8 cellular contexts compared by ENCODE assay signal in the genomic region with DNA sequence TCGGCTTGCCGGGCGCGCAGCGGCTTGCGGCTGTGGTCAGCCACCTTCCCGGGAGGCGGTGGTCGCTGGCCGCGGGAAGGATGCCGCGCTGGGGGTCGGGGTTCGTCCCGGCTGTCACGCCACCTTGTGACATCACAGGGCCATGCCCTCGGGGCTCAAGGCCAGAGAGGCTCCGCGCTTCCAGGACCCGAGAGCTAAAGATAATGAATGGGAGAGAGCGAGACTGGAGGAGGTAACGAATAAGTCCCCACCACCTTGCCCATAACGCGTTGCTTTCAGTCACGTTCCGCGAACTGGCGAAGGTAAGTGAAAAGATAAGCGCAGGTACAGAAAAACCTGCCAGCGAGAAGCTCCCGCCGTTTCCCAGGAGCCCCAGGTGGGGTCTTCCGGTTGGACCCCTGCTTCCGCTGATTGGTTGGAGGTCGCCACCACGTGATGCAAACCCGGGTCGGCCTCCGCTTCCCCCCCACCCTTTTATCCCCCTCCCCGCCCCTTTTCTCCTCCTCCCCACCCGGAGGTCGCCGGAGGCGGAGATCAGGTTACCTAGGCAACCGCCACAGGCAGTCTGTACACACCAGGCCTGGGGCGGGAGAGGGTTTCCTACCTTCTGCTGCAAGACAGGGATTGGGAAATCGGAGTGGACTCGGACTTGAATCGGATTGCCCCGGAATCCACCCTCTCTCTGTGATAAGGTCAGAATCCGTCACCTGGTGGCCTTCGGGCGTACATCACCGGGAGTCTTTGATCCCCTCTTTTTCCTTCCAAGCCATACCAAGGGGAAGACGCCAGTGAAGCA. TPM values are rescaled to one million over a fixed set of nuclear protein-coding genes. Genes with fewer than 3 reads are reported as not detected.
DNase-seq lines count a peak whose midpoint lies in the region; ATAC-seq and TF ChIP-seq lines count a peak whose summit lies in the region.

LRRC9 (plus strand) TSS at position 563 of the 796 bp plus-strand sequence.

- H3K9me3 ChIP-seq in MG63 (no peaks in the 10 kb centered on the region), esophagus muscularis mucosa (no peaks in the 10 kb centered on the region), muscle layer of colon (ENCODE audit: low read length) (no peaks in the 10 kb centered on the region), tibial artery (no peaks in the 10 kb centered on the region)

- CTCF ChIA-PET in WTC11 (lab: Charles Lee) = interaction anchor here (0.6 to 1.2 kb wide), 12 partner anchors 9 to 412 kb away, joined by 3 to 9 read pairs (median 4); partner anchors contain the start of genes CCDC175 and RTN1

- intact Hi-C loops in esophagus muscularis mucosa (cut with DNase I) = no loop called here
- intact Hi-C loops in tibial artery (cut with DNase I; ENCODE audit: low total_unique reads) = no loop called here

- peak within 1 kb of the TSS; percentile 98 for H3K27ac Mint-ChIP-seq in WTC11

- H3K4me1 ChIP-seq in esophagus muscularis mucosa (peaks cover 6 to 15% (median 13%) of the 10 kb centered on the region in 4 donors), muscle layer of colon (ENCODE audit: insufficient read depth, low read length) (no peaks in the 10 kb centered on the region), tibial artery (peaks cover 0 to 13% (median 8%) of the 10 kb centered on the region in 4 donors)

- no peak for TF ChIP-seq POLR2A in esophagus muscularis mucosa (IDR thresholded peaks at IDR 0.05; ENCODE audit: low read depth)

- peaks cover under 1% of the 10 kb centered on the region; the same call in 1 of the 2 replicates for H3K9me3 Mint-ChIP-seq in WTC11

- H3K36me3 Mint-ChIP-seq in WTC11 = peaks cover 13% of the 10 kb centered on the region

- peak; percentile 92 for ATAC-seq in WTC11
- no peak for ATAC-seq in GM19328 (IDR thresholded peaks at IDR 0.05; ENCODE audit: unreplicated experiment)
- no peak for ATAC-seq in GM18502 (IDR thresholded peaks at IDR 0.05; ENCODE audit: poor library complexity, unreplicated experiment)

- no peak for TF ChIP-seq CTCF in WTC11 (IDR thresholded peaks at IDR 0.05)
- no peak for TF ChIP-seq CTCF in esophagus muscularis mucosa (IDR thresholded peaks at IDR 0.05)
- no peak for TF ChIP-seq CTCF in tibial artery (IDR thresholded peaks at IDR 0.05)

- H3K4me3 ChIP-seq in GM08714 (ENCODE audit: low read length) (peak within 1 kb of the TSS; percentile 30), MG63 (peak within 1 kb of the TSS; percentile 37), esophagus muscularis mucosa (peak within 1 kb of the TSS; percentile 42 to 53 (median 46)), muscle layer of colon (ENCODE audit: low read depth in 1 of 2, low read length in 2 of 2) (peak within 1 kb of the TSS; percentile 39 to 56), tibial artery (peak within 1 kb of the TSS; percentile 41 to 57)

- H3K36me3 ChIP-seq in MG63 = no peaks in the 10 kb centered on the region
- no peaks in the 10 kb centered on the region for H3K36me3 ChIP-seq in esophagus muscularis mucosa
- no peaks in the 10 kb centered on the region for H3K36me3 ChIP-seq in muscle layer of colon (ENCODE audit: insufficient read depth, low read length)
- no peaks in the 10 kb centered on the region for H3K36me3 ChIP-seq in tibial artery

- H3K27me3 Mint-ChIP-seq in WTC11 (ENCODE audit: low read depth) = no peaks in the 10 kb centered on the region

- H3K9ac ChIP-seq in muscle layer of colon (ENCODE audit: low read length) = no peak within 1 kb of the TSS

- no peak within 1 kb of the TSS for H3K27ac ChIP-seq in esophagus muscularis mucosa (replicated peaks in 1 of 4)
- no peak within 1 kb of the TSS for H3K27ac ChIP-seq in muscle layer of colon (ENCODE audit: low read depth, low read length)
- H3K27ac ChIP-seq in tibial artery = no peak within 1 kb of the TSS

- 20% methylated on average over 30 of the region's 56 CpGs for WGBS in esophagus muscularis mucosa

- peaks cover 10% of the 10 kb centered on the region for H3K4me1 Mint-ChIP-seq in WTC11

- DNase-seq in MG63 (peak; percentile 2), WTC11 (ENCODE audit: low spot score) (peak; percentile 96), esophagus muscularis mucosa (ENCODE audit: extremely low spot score) (no peak), tibial artery (no peak)

- TF ChIP-seq EP300 in esophagus muscularis mucosa (IDR thresholded peaks at IDR 0.05) = no peak

- no peaks in the 10 kb centered on the region for H3K27me3 ChIP-seq in MG63
- H3K27me3 ChIP-seq in esophagus muscularis mucosa = peaks cover 0 to 38% (median 8%) of the 10 kb centered on the region in 4 donors
- peaks cover 9 to 10% of the 10 kb centered on the region in 2 donors for H3K27me3 ChIP-seq in muscle layer of colon (ENCODE audit: control insufficient read depth in 1 of 2, insufficient read depth in 2 of 2, low read length in 2 of 2)
- H3K27me3 ChIP-seq in tibial artery = peaks cover 0 to 6% of the 10 kb centered on the region in 2 donors

- POLR2A ChIA-PET in WTC11 (lab: Charles Lee) = interaction anchor here (1.0 kb wide), 1 partner anchor 22 kb away, joined by 3 read pairs; no protein-coding TSS in a partner anchor

- H3K4me3 Mint-ChIP-seq in WTC11 = peak within 1 kb of the TSS; percentile 87

TF ChIP-seq in WTC11, 78 proteins besides CTCF, POLR2A, EP300 and RAD21 (continues in another document):
- no peak for TF ChIP-seq TCF7 (CRISPR knock-in tag; IDR thresholded peaks at IDR 0.05; ENCODE audit: low read depth)
- TF ChIP-seq MXD4 (CRISPR knock-in tag; IDR thresholded peaks at IDR 0.05; ENCODE audit: borderline replicate concordance) = no peak
- no peak for TF ChIP-seq GRHL2 (CRISPR knock-in tag; IDR thresholded peaks at IDR 0.05; ENCODE audit: insufficient replicate concordance, severe bottlenecking)
- TF ChIP-seq ZNF219 (CRISPR knock-in tag; IDR thresholded peaks at IDR 0.05; ENCODE audit: borderline replicate concordance) = no peak
- TF ChIP-seq TEAD4 (CRISPR knock-in tag; IDR thresholded peaks at IDR 0.05) = no peak
- TF ChIP-seq, protein P1, sequence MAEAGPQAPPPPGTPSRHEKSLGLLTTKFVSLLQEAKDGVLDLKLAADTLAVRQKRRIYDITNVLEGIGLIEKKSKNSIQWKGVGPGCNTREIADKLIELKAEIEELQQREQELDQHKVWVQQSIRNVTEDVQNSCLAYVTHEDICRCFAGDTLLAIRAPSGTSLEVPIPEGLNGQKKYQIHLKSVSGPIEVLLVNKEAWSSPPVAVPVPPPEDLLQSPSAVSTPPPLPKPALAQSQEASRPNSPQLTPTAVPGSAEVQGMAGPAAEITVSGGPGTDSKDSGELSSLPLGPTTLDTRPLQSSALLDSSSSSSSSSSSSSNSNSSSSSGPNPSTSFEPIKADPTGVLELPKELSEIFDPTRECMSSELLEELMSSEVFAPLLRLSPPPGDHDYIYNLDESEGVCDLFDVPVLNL (CRISPR knock-in tag; IDR thresholded peaks at IDR 0.05; ENCODE audit: borderline replicate concordance, low read depth) = no peak
- peak; percentile 81 for TF ChIP-seq CREB1 (CRISPR knock-in tag; IDR thresholded peaks at IDR 0.05)
- TF ChIP-seq, protein P2, sequence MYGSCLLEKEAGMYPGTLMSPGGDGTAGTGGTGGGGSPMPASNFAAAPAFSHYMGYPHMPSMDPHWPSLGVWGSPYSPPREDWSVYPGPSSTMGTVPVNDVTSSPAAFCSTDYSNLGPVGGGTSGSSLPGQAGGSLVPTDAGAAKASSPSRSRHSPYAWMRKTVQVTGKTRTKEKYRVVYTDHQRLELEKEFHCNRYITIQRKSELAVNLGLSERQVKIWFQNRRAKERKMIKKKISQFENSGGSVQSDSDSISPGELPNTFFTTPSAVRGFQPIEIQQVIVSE (CRISPR knock-in tag; IDR thresholded peaks at IDR 0.05; ENCODE audit: borderline replicate concordance) = no peak
- TF ChIP-seq ZBTB21 (CRISPR knock-in tag; IDR thresholded peaks at IDR 0.05; ENCODE audit: borderline replicate concordance) = peak; percentile 65; the same call in 1 of the 2 replicates
- no peak for TF ChIP-seq ARID4B (CRISPR knock-in tag; IDR thresholded peaks at IDR 0.05; ENCODE audit: borderline replicate concordance)

RNA-seq across cellular contexts. Expression of gene LRRC9, which starts in this region (rescaled TPM):
- total RNA-seq in MG63 (2014; rRNA removed; shearing (Covaris generic); ENCODE audit: low replicate concordance) = not detected in 2 replicates
- total RNA-seq in WTC11 (2021) = 0.79 to 0.99 TPM (median 0.82 TPM) in 3 replicates
- total RNA-seq in esophagus muscularis mucosa = not detected

Comparison
In these comparisons a context has a peak if more than half of its experiments do, and no peak if none do; other contexts are left out.
1. Peak in DNase-seq and H3K4me3 ChIP-seq in MG63; RNA of the gene not detected or under 1 TPM.
2. Peak in DNase-seq and ATAC-seq in WTC11; RNA of the gene not detected or under 1 TPM.